17 cellular contexts compared by ENCODE assay signal in genomic region chr3:41662288-41662687, GRCh38.
"Had no signal": no experiment of that assay in that cellular context is flagged by ENCODE, and none has a peak within 500 bp of the region (broad histone marks: within the 10 kb centered on the region; RNA-seq: fewer than 3 reads in every experiment).

No MANE protein-coding gene starts in this region.

- H2AFZ ChIP-seq: hepatocyte, parathyroid adenoma had no signal

- H3K4me1 ChIP-seq: ascending aorta, esophagus squamous epithelium, parathyroid adenoma, sigmoid colon had no signal

- H3K4me3 Mint-ChIP-seq: activated naive CD4-positive, alpha-beta T cell treated with anti-CD3 and anti-CD28 coated beads for 36 hours; activated naive CD8-positive, alpha-beta T cell treated with anti-CD3 and anti-CD28 coated beads, Interleukin-2, amount 50 U/mL, for 24 hours; naive thymus-derived CD4-positive, alpha-beta T cell; T-helper 2 cell treated with Interferon-gamma antibody and Interleukin-4, amounts not matched to agents 5 μg/mL and 100 μg/mL, for 36 hours had no signal

- H3K36me3 ChIP-seq: sigmoid colon, thoracic aorta had no signal

- H3K27me3 Mint-ChIP-seq: activated naive CD8-positive, alpha-beta T cell treated with anti-CD3 and anti-CD28 coated beads, Interleukin-2, amount 50 U/mL, for 24 hours; naive thymus-derived CD4-positive, alpha-beta T cell had no signal

- H3K4me2 ChIP-seq: hepatocyte had no signal

- H3K9ac ChIP-seq: parathyroid adenoma had no signal

- H3K27ac Mint-ChIP-seq: activated naive CD4-positive, alpha-beta T cell treated with anti-CD3 and anti-CD28 coated beads for 36 hours; activated naive CD8-positive, alpha-beta T cell treated with anti-CD3 and anti-CD28 coated beads, Interleukin-2, amount 50 U/mL, for 24 hours; activated T-helper 2 cell treated with anti-CD3 and anti-CD28 coated beads, Interferon-gamma antibody, Interleukin-2, Interleukin-4, amounts not matched to agents 10 μg/mL and 5 μg/mL and 100 μg/mL, durations not matched to agents 14 hours and 24 hours and 36 hours; naive thymus-derived CD4-positive, alpha-beta T cell; T-helper 2 cell treated with Interferon-gamma antibody and Interleukin-4, amounts not matched to agents 5 μg/mL and 100 μg/mL, for 36 hours had no signal

- DNase-seq: activated CD4-positive, alpha-beta T cell treated with anti-CD3 and anti-CD28 coated beads, Interleukin-2, amount 50 U/mL, for 1 hour; activated naive CD4-positive, alpha-beta T cell treated with anti-CD3 and anti-CD28 coated beads for 36 hours; activated naive CD8-positive, alpha-beta T cell treated with anti-CD3 and anti-CD28 coated beads, Interleukin-2, amount 50 U/mL, for 24 hours; esophagus squamous epithelium; islet precursor cell; mucosa of descending colon; naive thymus-derived CD4-positive, alpha-beta T cell; sigmoid colon; stimulated activated CD4-positive, alpha-beta T cell treated with anti-CD3 and anti-CD28 coated beads, Interleukin-1b, Interleukin-23, amount 100 ng/mL, for 48 hours had no signal

- ATAC-seq: activated CD4-positive, CD25-positive, alpha-beta regulatory T cell treated with anti-CD3 and anti-CD28 coated beads, Interleukin-2, amount 50 U/mL, for 24 hours; activated naive CD8-positive, alpha-beta T cell treated with anti-CD3 and anti-CD28 coated beads, Interleukin-2, amount 50 U/mL, for 24 hours; left lobe of liver; mucosa of descending colon; naive thymus-derived CD4-positive, alpha-beta T cell had no signal

- H3K4me1 Mint-ChIP-seq: activated naive CD8-positive, alpha-beta T cell treated with anti-CD3 and anti-CD28 coated beads, Interleukin-2, amount 50 U/mL, for 24 hours; naive thymus-derived CD4-positive, alpha-beta T cell had no signal

- H3K27me3 ChIP-seq: ascending aorta, esophagus squamous epithelium, hepatocyte, sigmoid colon had no signal

- H3K9me3 ChIP-seq: ascending aorta, thoracic aorta had no signal

- H3K79me2 ChIP-seq: hepatocyte had no signal

- H3K4me3 ChIP-seq: ascending aorta, esophagus squamous epithelium, hepatocyte, mucosa of descending colon, sigmoid colon, thoracic aorta had no signal

- H3K27ac ChIP-seq: ascending aorta, esophagus squamous epithelium, hepatocyte, parathyroid adenoma, sigmoid colon, thoracic aorta had no signal
